22 cellular contexts compared by ENCODE assay signal in the genomic region with DNA sequence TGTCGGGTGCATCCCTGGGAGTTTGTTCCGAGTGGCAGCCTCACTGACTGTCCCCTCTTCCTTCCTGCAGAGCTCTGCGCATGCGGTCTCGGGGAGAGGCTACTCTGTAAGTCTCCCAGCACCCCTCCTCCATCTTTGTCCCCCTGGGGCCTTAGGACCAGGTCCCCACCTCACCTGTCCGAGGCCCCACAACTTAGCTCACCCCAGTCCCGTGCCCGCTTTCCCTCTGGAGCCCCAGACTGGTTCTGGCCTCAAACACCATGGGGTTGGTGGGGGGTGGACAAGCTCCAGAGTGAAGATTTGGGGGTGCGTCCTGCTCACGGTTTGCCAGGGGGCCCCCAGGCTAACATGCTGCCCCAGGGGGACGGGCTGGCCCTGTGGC. TPM values are rescaled to one million over a fixed set of nuclear protein-coding genes. Genes with fewer than 3 reads are reported as not detected.
DNase-seq lines count a peak whose midpoint lies in the region; ATAC-seq and TF ChIP-seq lines count a peak whose summit lies in the region.
"Had no signal": no experiment of that assay in that cellular context is flagged by ENCODE, and none has a peak within 500 bp of the region (broad histone marks: within the 10 kb centered on the region; RNA-seq: fewer than 3 reads in every experiment).

No MANE protein-coding gene starts in this region.

- H4K20me1 ChIP-seq in BLaER1 treated with 17β-estradiol and CSF1 and Interleukin-3, amounts not matched to agents 10 nM and 100 nM = peaks cover 12 to 99% (median 77%) of the 10 kb centered on the region in 11 experiments; a peak in 21 of 22 replicates
- H4K20me1 ChIP-seq in osteoblast (ENCODE audit: insufficient read depth, low read length) = peaks cover 30% of the 10 kb centered on the region

- H3K27ac ChIP-seq in BLaER1 treated with 17β-estradiol and CSF1 and Interleukin-3, amounts not matched to agents 10 nM and 100 nM = peak overlapping the region in 7 of 11 experiments; percentile 18 to 80 (median 61); a peak in 13 of 22 replicates
- H3K27ac ChIP-seq in WERI-Rb-1 (peak overlapping the region; percentile 99), osteoblast (ENCODE audit: low read depth, low read length) (no peak overlapping the region)

- peak overlapping the region in 8 of 11 experiments; percentile 35 to 72 (median 60); a peak in 14 of 22 replicates for H3K9ac ChIP-seq in BLaER1 treated with 17β-estradiol and CSF1 and Interleukin-3, amounts not matched to agents 10 nM and 100 nM

- H3K79me2 ChIP-seq in osteoblast (ENCODE audit: insufficient read depth, low read length) = no peaks in the 10 kb centered on the region

- no peaks in the 10 kb centered on the region for H3K9me3 ChIP-seq in BLaER1 treated with 17β-estradiol and CSF1 and Interleukin-3, amounts not matched to agents 10 nM and 100 nM (replicated peaks in 1 of 11)
- H3K9me3 ChIP-seq in WERI-Rb-1 (ENCODE audit: severe bottlenecking) (peaks cover 21% of the 10 kb centered on the region), osteoblast (ENCODE audit: low read depth, low read length) (no peaks in the 10 kb centered on the region)

- DNase-seq in WERI-Rb-1 = no peak
- peak; percentile 89 for DNase-seq in osteoblast (ENCODE audit: insufficient read length, low spot score, missing footprints)
- DNase-seq in HCEC 1CT = no peak
- no peak for DNase-seq in NCI-H226
- DNase-seq: 8988T; ACHN; BE2C; C1 segment of cervical spinal cord; CD4-positive, alpha-beta memory T cell; CD4-positive, CD25-positive, alpha-beta regulatory T cell; CD8-positive, alpha-beta memory T cell; COR-L47; DMS 273 treated with DMSO at 0.1 percent for 48 hours; DMS153; DMS53; DMS79; DND-41; EL; GDM1 had no signal

- TF ChIP-seq CTCF in WERI-Rb-1 (IDR thresholded peaks at IDR 0.05; ENCODE audit: low read depth, low read length) (no peak), osteoblast (IDR thresholded peaks at IDR 0.05; ENCODE audit: extremely low read depth, low read depth, low read length) (no peak)

- H3K27me3 ChIP-seq in BLaER1 treated with 17β-estradiol and CSF1 and Interleukin-3, amounts not matched to agents 10 nM and 100 nM = peaks cover 0 to 18% (median 0%) of the 10 kb centered on the region in 11 experiments; a peak in 4 of 22 replicates
- H3K27me3 ChIP-seq in WERI-Rb-1 (ENCODE audit: insufficient read depth, low read depth, severe bottlenecking) (no peaks in the 10 kb centered on the region), osteoblast (ENCODE audit: insufficient read depth, low read length) (no peaks in the 10 kb centered on the region)
- H3K27me3 ChIP-seq: BE2C had no signal

- H3K4me3 ChIP-seq in BLaER1 treated with 17β-estradiol and CSF1 and Interleukin-3, amounts not matched to agents 10 nM and 100 nM = peak overlapping the region in 5 of 10 experiments; percentile 16 to 51 (median 46); a peak in 8 of 20 replicates
- no peak overlapping the region for H3K4me3 ChIP-seq in WERI-Rb-1 (ENCODE audit: low read depth, low read length)
- H3K4me3 ChIP-seq in osteoblast (ENCODE audit: insufficient read depth, low read length) = no peak overlapping the region
- H3K4me3 ChIP-seq: GM12878 had no signal

- peaks cover 0 to 18% (median 0%) of the 10 kb centered on the region in 11 experiments; a peak in 3 of 22 replicates for H3K36me3 ChIP-seq in BLaER1 treated with 17β-estradiol and CSF1 and Interleukin-3, amounts not matched to agents 10 nM and 100 nM
- H3K36me3 ChIP-seq in WERI-Rb-1 (peaks cover 8% of the 10 kb centered on the region; the same call in 1 of the 2 replicates), osteoblast (ENCODE audit: insufficient read depth, low read length) (no peaks in the 10 kb centered on the region)
- H3K36me3 ChIP-seq: BE2C had no signal

- H2AFZ ChIP-seq in osteoblast (ENCODE audit: low read length) = no peak overlapping the region

- ATAC-seq in GM18867 (IDR thresholded peaks at IDR 0.05; ENCODE audit: unreplicated experiment) = no peak
- ATAC-seq: GM12878 had no signal

- peak overlapping the region; percentile 44 to 99 (median 89) for H3K4me2 ChIP-seq in BLaER1 treated with 17β-estradiol and CSF1 and Interleukin-3, amounts not matched to agents 10 nM and 100 nM
- H3K4me2 ChIP-seq in osteoblast (ENCODE audit: insufficient read depth, low read length) = no peak overlapping the region

- peaks cover 57 to 100% (median 98%) of the 10 kb centered on the region in 10 experiments for H3K4me1 ChIP-seq in BLaER1 treated with 17β-estradiol and CSF1 and Interleukin-3, amounts not matched to agents 10 nM and 100 nM
- no peaks in the 10 kb centered on the region for H3K4me1 ChIP-seq in osteoblast (ENCODE audit: insufficient read depth, low read length)
- H3K4me1 ChIP-seq: BE2C had no signal

RNA-seq across cellular contexts. Expression of a gene that starts 37.9 kb away (rescaled TPM):
- total RNA-seq in osteoblast = 2.7 and 12.3 TPM in 2 replicates
